Comparison of ENCODE assay signal across 9 cellular contexts in genomic region chr1:51313961-51314777, GRCh38. TPM values are rescaled to one million over a fixed set of nuclear protein-coding genes. Genes with fewer than 3 reads are reported as not detected.
DNase-seq lines count a peak whose midpoint lies in the region; ATAC-seq and TF ChIP-seq lines count a peak whose summit lies in the region.
"Had no signal": no experiment of that assay in that cellular context is flagged by ENCODE, and none has a peak within 500 bp of the region (broad histone marks: within the 10 kb centered on the region; RNA-seq: fewer than 3 reads in every experiment).

No MANE protein-coding gene starts in this region.

- H3K79me2 ChIP-seq in PC-9 (ENCODE audit: low read depth), result no peaks in the 10 kb centered on the region
- no peaks in the 10 kb centered on the region for H3K79me2 ChIP-seq in Karpas-422 (ENCODE audit: low read length)

- no peaks in the 10 kb centered on the region for H3K9me3 ChIP-seq in PC-9 (ENCODE audit: insufficient read depth, low read depth)
- no peaks in the 10 kb centered on the region for H3K9me3 ChIP-seq in skeletal muscle tissue (ENCODE audit: control insufficient read depth in 3 of 3, low read length in 3 of 3)
- no peaks in the 10 kb centered on the region for H3K9me3 ChIP-seq in SJCRH30 (replicated peaks)
- no peaks in the 10 kb centered on the region for H3K9me3 ChIP-seq in Karpas-422 (ENCODE audit: low read length)

- TSS peak; percentile 78 for BruUV-seq in PC-9 (replicated peaks; lab: Mats Ljungman, UMichigan)

- no peak for ATAC-seq in GM18520 (IDR thresholded peaks at IDR 0.05; ENCODE audit: unreplicated experiment)

- DNase-seq in ELR (ENCODE audit: low read depth) (peak; percentile 87), PC-9 (peak; percentile 42 to 93), fibroblast of gingiva (ENCODE audit: low read depth) (peak; percentile 73), SJCRH30 (no peak), germinal center (ENCODE audit: low spot score) (no peak), Karpas-422 (no peak)
- DNase-seq: activated gamma-delta T cell had no signal

- H3K36me3 ChIP-seq in PC-9 (ENCODE audit: low read depth), result no peaks in the 10 kb centered on the region
- H3K36me3 ChIP-seq in skeletal muscle tissue (ENCODE audit: control insufficient read depth in 3 of 3, insufficient read depth in 3 of 3, low read length in 3 of 3), result no peaks in the 10 kb centered on the region
- no peaks in the 10 kb centered on the region for H3K36me3 ChIP-seq in SJCRH30
- H3K36me3 ChIP-seq in Karpas-422 (ENCODE audit: insufficient read depth, low read length), result no peaks in the 10 kb centered on the region

- CTCF ChIA-PET in PC-9 (lab: Charles Lee), result no interaction called here

- H3F3A ChIP-seq in PC-9 (ENCODE audit: insufficient read depth, low read depth), result peaks cover 23% of the 10 kb centered on the region

- POLR2A ChIA-PET in PC-9 (lab: Charles Lee; ENCODE audit: unreplicated experiment), result interaction anchor here (0.6 kb wide), 1 partner anchor 13 kb away, joined by 15 read pairs; no protein-coding TSS in a partner anchor

- H3K9ac ChIP-seq in skeletal muscle tissue (ENCODE audit: low read depth in 1 of 3, low read length in 3 of 3) (no peak overlapping the region), Karpas-422 (ENCODE audit: low read length) (no peak overlapping the region)

- peaks cover 32% of the 10 kb centered on the region for H3K4me1 ChIP-seq in PC-9 (replicated peaks; ENCODE audit: insufficient read depth)
- peaks cover 0 to 7% (median 0%) of the 10 kb centered on the region in 3 donors for H3K4me1 ChIP-seq in skeletal muscle tissue (ENCODE audit: control insufficient read depth in 3 of 3, insufficient read depth in 3 of 3, low read length in 3 of 3)
- H3K4me1 ChIP-seq in SJCRH30, result peaks cover 3% of the 10 kb centered on the region
- H3K4me1 ChIP-seq in Karpas-422 (ENCODE audit: low read length), result peaks cover 6% of the 10 kb centered on the region

- H3K9me2 ChIP-seq in PC-9 (ENCODE audit: insufficient read depth) (no peaks in the 10 kb centered on the region), Karpas-422 (replicated peaks; ENCODE audit: insufficient read depth, low read length) (no peaks in the 10 kb centered on the region)

- H2AFZ ChIP-seq in PC-9 (peak overlapping the region; percentile 72), Karpas-422 (ENCODE audit: low read length) (no peak overlapping the region)

- peak overlapping the region; percentile 99 for H3K27ac ChIP-seq in PC-9
- peak overlapping the region; percentile 1 for H3K27ac ChIP-seq in skeletal muscle tissue (ENCODE audit: low read depth, low read length)
- no peak overlapping the region for H3K27ac ChIP-seq in SJCRH30
- no peak overlapping the region for H3K27ac ChIP-seq in Karpas-422 (ENCODE audit: low read length)

- H4K20me1 ChIP-seq in PC-9 (ENCODE audit: insufficient read depth) (no peaks in the 10 kb centered on the region), Karpas-422 (ENCODE audit: insufficient read depth, low read depth, low read length) (no peaks in the 10 kb centered on the region)

- H3K4me2 ChIP-seq in PC-9 (peak overlapping the region; percentile 82), Karpas-422 (ENCODE audit: low read depth, low read length, poor library complexity, severe bottlenecking) (no peak overlapping the region)

- H3K27me3 ChIP-seq in PC-9 (ENCODE audit: insufficient read depth, low read depth) (no peaks in the 10 kb centered on the region), skeletal muscle tissue (ENCODE audit: control insufficient read depth in 3 of 3, insufficient read depth in 3 of 3, low read length in 3 of 3) (no peaks in the 10 kb centered on the region), SJCRH30 (no peaks in the 10 kb centered on the region), Karpas-422 (ENCODE audit: low read length) (no peaks in the 10 kb centered on the region)

- intact Hi-C loops in PC-9 (cut with micrococcal nuclease; ENCODE audit: unreplicated experiment), result no loop called here

- TF ChIP-seq CTCF in PC-9 (conservative IDR thresholded peaks at IDR 0.05), result no peak

- H3K4me3 ChIP-seq in PC-9 (peak overlapping the region; percentile 22; the same call in 1 of the 2 replicates), skeletal muscle tissue (ENCODE audit: low read length in 3 of 3) (no peak overlapping the region), SJCRH30 (no peak overlapping the region), Karpas-422 (ENCODE audit: low read length) (no peak overlapping the region)

RNA-seq across cellular contexts. Expression of gene TTC39A, which starts 16.2 kb away (rescaled TPM):
- total RNA-seq in PC-9 (2021), result 7.3 and 10.4 TPM in 2 replicates
- 2.1 TPM for total RNA-seq in skeletal muscle tissue
- total RNA-seq in SJCRH30 (2014; rRNA removed; shearing (Covaris generic)), result 0.14 and 0.73 TPM in 2 replicates
- total RNA-seq in Karpas-422 (2014; rRNA removed; shearing (Covaris generic); ENCODE audit: low replicate concordance), result not detected in 2 replicates

Comparison
In these comparisons a context has a peak if more than half of its experiments do, and no peak if none do; other contexts are left out.
1. DNase-seq: peak in ELR (single experiment), PC-9 (2 of 2) and fibroblast of gingiva (single experiment); none in SJCRH30 (0 of 2), germinal center (single experiment) and Karpas-422 (single experiment).
2. H3K27ac ChIP-seq: peak in PC-9 (single experiment) and skeletal muscle tissue (single experiment); none in SJCRH30 (single experiment) and Karpas-422 (single experiment).